Comparison of ENCODE assay signal across 14 cellular contexts in the genomic region with DNA sequence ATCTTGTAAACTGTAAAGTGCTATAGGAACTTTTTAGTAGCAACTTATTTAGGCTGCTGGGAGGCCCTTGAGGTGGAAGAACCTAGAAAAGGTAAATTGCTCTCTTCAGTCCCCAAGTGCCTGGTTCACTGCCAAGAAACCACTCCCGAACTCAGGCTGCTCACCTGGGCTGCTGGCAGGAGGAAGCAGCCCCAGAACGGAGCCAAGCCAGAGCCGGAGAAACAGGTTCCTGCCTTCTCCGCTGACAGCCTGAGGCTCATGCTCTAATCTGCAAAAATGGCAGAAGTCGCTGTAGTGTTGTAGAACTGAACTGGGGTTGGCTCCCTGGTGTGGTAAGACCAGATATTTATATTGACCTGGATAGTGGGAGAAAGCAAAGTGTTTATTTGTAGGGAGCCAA.
A peak's percentile ranks its signal among the peaks of the same experiment; 100 is the strongest.
DNase-seq lines count a peak whose midpoint lies in the region; ATAC-seq and TF ChIP-seq lines count a peak whose summit lies in the region.
"Had no signal": no experiment of that assay in that cellular context is flagged by ENCODE, and none has a peak within 500 bp of the region (broad histone marks: within the 10 kb centered on the region; RNA-seq: fewer than 3 reads in every experiment).

No MANE protein-coding gene starts in this region.

- H3K14ac ChIP-seq in trophoblast cell (ENCODE audit: low read length) = no peak overlapping the region

- H3K23ac ChIP-seq in trophoblast cell (ENCODE audit: low read length) = no peak overlapping the region

- H3K9me3 ChIP-seq in endodermal cell (ENCODE audit: control insufficient read depth, low read length) = no peaks in the 10 kb centered on the region
- peaks cover 3% of the 10 kb centered on the region for H3K9me3 ChIP-seq in trophoblast cell (ENCODE audit: insufficient read depth, low read depth, low read length)
- H3K9me3 ChIP-seq: BLaER1 had no signal

- H3K27me3 ChIP-seq in endodermal cell (ENCODE audit: control insufficient read depth, insufficient read depth, low read length, poor library complexity, severe bottlenecking) (no peaks in the 10 kb centered on the region), trophoblast cell (ENCODE audit: insufficient read depth, low read length) (no peaks in the 10 kb centered on the region)
- H3K27me3 ChIP-seq: BLaER1 had no signal

- H2BK12ac ChIP-seq in trophoblast cell (ENCODE audit: low read length) = no peak overlapping the region

- no peak overlapping the region for H4K12ac ChIP-seq in trophoblast cell (ENCODE audit: low read depth, low read length)

- no peak overlapping the region for H2AK5ac ChIP-seq in trophoblast cell (ENCODE audit: low read length)

- no peaks in the 10 kb centered on the region for H3K36me3 ChIP-seq in endodermal cell (ENCODE audit: control insufficient read depth, insufficient read depth, low read length)
- H3K36me3 ChIP-seq in trophoblast cell (ENCODE audit: control insufficient read depth in 1 of 2, insufficient read depth in 2 of 2, low read length in 2 of 2) = no peaks in the 10 kb centered on the region
- H3K36me3 ChIP-seq: BLaER1 had no signal

- H3K4me1 ChIP-seq in endodermal cell (ENCODE audit: control insufficient read depth, insufficient read depth, low read length) (no peaks in the 10 kb centered on the region), trophoblast cell (ENCODE audit: control insufficient read depth in 1 of 2, insufficient read depth in 2 of 2, low read length in 2 of 2) (peaks cover 2 to 5% of the 10 kb centered on the region in 2 experiments)

- no peak overlapping the region for H4K8ac ChIP-seq in trophoblast cell (ENCODE audit: low read depth, low read length)

- no peak overlapping the region for H2BK120ac ChIP-seq in trophoblast cell (ENCODE audit: insufficient read depth, low read length, poor library complexity)

- H3K18ac ChIP-seq in trophoblast cell (ENCODE audit: low read length) = no peak overlapping the region

- no peak overlapping the region for H4K91ac ChIP-seq in trophoblast cell (ENCODE audit: low read depth, low read length)

- no peak overlapping the region for H2AFZ ChIP-seq in trophoblast cell (ENCODE audit: insufficient read depth, low read length, poor library complexity)

- no peak overlapping the region for H3K4me3 Mint-ChIP-seq in endodermal cell
- H3K4me3 Mint-ChIP-seq: activated T-cell treated with anti-CD3 and anti-CD28 coated beads, Interleukin-2, amount 50 U/mL, for 72 hours had no signal

- peaks cover 5% of the 10 kb centered on the region for H3K4me1 Mint-ChIP-seq in endodermal cell

- no peak overlapping the region for H3K4me2 ChIP-seq in trophoblast cell (ENCODE audit: low read length)
- H3K4me2 ChIP-seq: BLaER1 had no signal

- TF ChIP-seq CTCF in endodermal cell (conservative IDR thresholded peaks at IDR 0.05) = no peak

- 81 to 88% methylated on average over 5 of the region's 5 CpGs for WGBS in endodermal cell (ENCODE audit: insufficient coverage in 1 of 2, insufficient read length in 1 of 2), 2 experiments
- no CpG with 5 or more reads among the region's 5 CpGs for WGBS in trophoblast cell (ENCODE audit: extremely low coverage, insufficient coverage, insufficient read length)

- H3K27ac Mint-ChIP-seq in endodermal cell = no peak overlapping the region
- H3K27ac Mint-ChIP-seq: activated T-cell treated with anti-CD3 and anti-CD28 coated beads, Interleukin-2, amount 50 U/mL, for 72 hours had no signal

- H3K27me3 Mint-ChIP-seq in endodermal cell (ENCODE audit: insufficient read depth) = no peaks in the 10 kb centered on the region

- H3K79me1 ChIP-seq in trophoblast cell (ENCODE audit: low read length) = no peaks in the 10 kb centered on the region

- ATAC-seq in HG03039 (IDR thresholded peaks at IDR 0.05; ENCODE audit: unreplicated experiment) (no peak), HG02571 (IDR thresholded peaks at IDR 0.05; ENCODE audit: unreplicated experiment) (no peak)
- ATAC-seq: activated T-cell treated with anti-CD3 and anti-CD28 coated beads, Interleukin-2, amount 50 U/mL, for 72 hours had no signal

- peak; percentile 90 for DNase-seq in ELF-1 (ENCODE audit: low read depth, low spot score)
- peak; percentile 58 for DNase-seq in NCI-H2196 (lab: John Stamatoyannopoulos, UW; ENCODE audit: unreplicated experiment)
- DNase-seq in endodermal cell = peak; percentile 59
- DNase-seq in trophoblast cell = peak; percentile 92 to 94
- DNase-seq in stimulated activated naive CD4-positive, alpha-beta T cell (lab: John Stamatoyannopoulos, UW) = no peak
- DNase-seq in stimulated activated CD4-positive, alpha-beta T cell treated with anti-CD3 and anti-CD28 coated beads, Interleukin-2, amount 100 ng/mL, for 48 hours = no peak
- DNase-seq: activated CD4-positive, alpha-beta T cell treated with anti-CD3 and anti-CD28 coated beads for 1 hour; activated T-cell treated with anti-CD3 and anti-CD28 coated beads, Interleukin-2, amount 50 U/mL, for 72 hours; aorta; HCEC 1CT; stimulated activated CD4-positive, alpha-beta T cell treated with anti-CD3 and anti-CD28 coated beads, Interleukin-1b, Interleukin-23, amount 100 ng/mL, for 48 hours had no signal

- no peak overlapping the region for H3K27ac ChIP-seq in endodermal cell (ENCODE audit: low read depth, low read length)
- no peak overlapping the region for H3K27ac ChIP-seq in trophoblast cell (ENCODE audit: low read depth, low read length)
- H3K27ac ChIP-seq: BLaER1 had no signal

- H3K36me3 Mint-ChIP-seq in endodermal cell (ENCODE audit: low read depth) = no peaks in the 10 kb centered on the region

- no peaks in the 10 kb centered on the region for H3K9me3 Mint-ChIP-seq in endodermal cell
- H3K9me3 Mint-ChIP-seq: activated T-cell treated with anti-CD3 and anti-CD28 coated beads, Interleukin-2, amount 50 U/mL, for 72 hours had no signal

- H3K4ac ChIP-seq in trophoblast cell (ENCODE audit: low read depth, low read length) = no peak overlapping the region

- no peak overlapping the region for H2BK5ac ChIP-seq in trophoblast cell (ENCODE audit: low read depth, low read length, poor library complexity)

- H3K79me2 ChIP-seq in trophoblast cell (ENCODE audit: control insufficient read depth, insufficient read depth, low read length, poor library complexity) = no peaks in the 10 kb centered on the region

- H3K9ac ChIP-seq in endodermal cell (ENCODE audit: extremely low read depth, low read length, poor library complexity, severe bottlenecking) = no peak overlapping the region
- no peak overlapping the region for H3K9ac ChIP-seq in trophoblast cell (ENCODE audit: low read length)
- H3K9ac ChIP-seq: BLaER1 had no signal

- no peak overlapping the region for H3K4me3 ChIP-seq in endodermal cell (ENCODE audit: low read length)
- H3K4me3 ChIP-seq in trophoblast cell (ENCODE audit: low read depth, low read length) = no peak overlapping the region
- H3K4me3 ChIP-seq: BLaER1 had no signal

Comparison
In these comparisons a context has a peak if more than half of its experiments do, and no peak if none do; other contexts are left out.
1. DNase-seq: peak in ELF-1 (single experiment), NCI-H2196 (single experiment), endodermal cell (single experiment) and trophoblast cell (2 of 2); none in stimulated activated naive CD4-positive, alpha-beta T cell (0 of 6) and stimulated activated CD4-positive, alpha-beta T cell treated with anti-CD3 and anti-CD28 coated beads, Interleukin-2, amount 100 ng/mL, for 48 hours (0 of 2).